Comparison of ENCODE assay signal across 8 cellular contexts in the genomic region with DNA sequence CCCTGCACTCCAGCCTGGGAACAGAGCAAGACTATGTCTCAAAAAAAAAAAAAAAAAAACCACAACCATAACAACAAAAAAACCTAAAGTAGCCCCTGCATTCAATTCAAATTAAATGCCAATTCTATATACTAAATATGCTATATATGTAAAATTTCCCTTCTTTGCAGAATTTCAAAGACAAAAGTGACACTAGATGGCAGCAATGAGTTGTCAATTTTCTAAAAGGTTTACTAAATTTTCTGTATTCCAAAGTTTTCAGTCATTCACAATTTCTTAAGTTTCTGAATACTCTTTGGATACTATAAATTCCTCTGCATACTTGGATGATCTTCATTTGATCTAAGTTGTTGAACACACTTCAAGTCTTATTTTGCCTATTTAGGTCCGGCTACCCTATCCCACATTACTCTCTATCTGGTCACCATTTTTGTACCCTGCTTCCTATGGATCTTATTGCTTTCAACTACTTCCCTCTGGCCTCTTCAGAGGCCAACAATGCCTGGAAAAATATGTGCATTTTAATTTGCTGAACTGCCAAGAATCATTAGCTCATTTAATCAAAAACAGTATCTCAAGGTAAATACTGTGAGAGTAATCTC. TPM values are rescaled to one million over a fixed set of nuclear protein-coding genes. Genes with fewer than 3 reads are reported as not detected.
A peak's percentile ranks its signal among the peaks of the same experiment; 100 is the strongest.
DNase-seq lines count a peak whose midpoint lies in the region; ATAC-seq and TF ChIP-seq lines count a peak whose summit lies in the region.

No MANE protein-coding gene starts in this region.

- no peaks in the 10 kb centered on the region for H3K4me1 Mint-ChIP-seq in Caco-2 (ENCODE audit: low read depth, unreplicated experiment)
- H3K4me1 Mint-ChIP-seq in naive B cell: peaks cover 15 to 33% (median 31%) of the 10 kb centered on the region in 3 donors

- DNase-seq in Caco-2: no peak
- DNase-seq in astrocyte of the spinal cord (ENCODE audit: low read depth, low spot score): peak; percentile 32
- peak; percentile 14 for DNase-seq in naive B cell
- no peak for DNase-seq in activated effector memory CD4-positive, alpha-beta T cell treated with anti-CD3 and anti-CD28 coated beads, Interleukin-2, amount 50 U/mL, for 16 hours

- H3K4me2 ChIP-seq in KMS-11: no peak overlapping the region

- TF ChIP-seq CTCF in Caco-2 (IDR thresholded peaks at IDR 0.05; ENCODE audit: insufficient read depth in 1 of 2, low read depth in 1 of 2, low read length in 1 of 2, severe bottlenecking in 1 of 2, unreplicated experiment in 1 of 2) (peak; percentile 21 to 44), KMS-11 (conservative IDR thresholded peaks at IDR 0.05; ENCODE audit: low read depth, low read length) (peak; percentile 43), astrocyte of the spinal cord (IDR thresholded peaks at IDR 0.05; ENCODE audit: low read depth, low read length) (peak; percentile 26)

- CTCF ChIA-PET in Caco-2 (lab: Charles Lee): no interaction called here

- H3K36me3 ChIP-seq in Caco-2 (ENCODE audit: control insufficient read depth, insufficient read depth, low read length): peaks cover 1% of the 10 kb centered on the region; the same call in 1 of the 2 replicates
- no peaks in the 10 kb centered on the region; the same call in none of the 2 replicates for H3K36me3 ChIP-seq in KMS-11 (ENCODE audit: insufficient read depth)

- H3K9ac ChIP-seq in KMS-11: no peak overlapping the region

- H3K27me3 Mint-ChIP-seq in Caco-2 (ENCODE audit: insufficient read depth, unreplicated experiment) (no peaks in the 10 kb centered on the region), naive B cell (no peaks in the 10 kb centered on the region)

- POLR2A ChIA-PET in Caco-2 (lab: Charles Lee): interaction anchor here (0.6 kb wide), 1 partner anchor 73 kb away, joined by 3 read pairs; no protein-coding TSS in a partner anchor

- no TSS peak for BruUV-seq in Caco-2 (replicated peaks; lab: Mats Ljungman, UMichigan)

- H3K27ac ChIP-seq in KMS-11: no peak overlapping the region

- no peaks in the 10 kb centered on the region for H3K27me3 ChIP-seq in Caco-2 (replicated peaks; ENCODE audit: control insufficient read depth, insufficient read depth, low read length)
- no peaks in the 10 kb centered on the region for H3K27me3 ChIP-seq in KMS-11 (ENCODE audit: insufficient read depth, low read depth)

- intact Hi-C loops in Caco-2 (cut with micrococcal nuclease; ENCODE audit: unreplicated experiment): no loop called here

- ATAC-seq in naive B cell (ENCODE audit: low read depth in 2 of 2) (no peak), HG03045 (IDR thresholded peaks at IDR 0.05; ENCODE audit: unreplicated experiment) (no peak), HG03108 (IDR thresholded peaks at IDR 0.05; ENCODE audit: unreplicated experiment) (no peak), HG02798 (IDR thresholded peaks at IDR 0.05; ENCODE audit: poor library complexity, unreplicated experiment) (no peak)

- H3K4me3 ChIP-seq in Caco-2 (ENCODE audit: low read depth, low read length): no peak overlapping the region
- no peak overlapping the region for H3K4me3 ChIP-seq in KMS-11 (IDR thresholded peaks at IDR 0.05; ENCODE audit: insufficient read depth, low read depth, low read length)
- no peak overlapping the region for H3K4me3 ChIP-seq in astrocyte of the spinal cord (ENCODE audit: low read depth, low read length)

- no peaks in the 10 kb centered on the region for H3K9me3 Mint-ChIP-seq in Caco-2 (ENCODE audit: unreplicated experiment)
- H3K9me3 Mint-ChIP-seq in naive B cell: no peaks in the 10 kb centered on the region

- peaks cover 99% of the 10 kb centered on the region for H3K79me2 ChIP-seq in KMS-11 (ENCODE audit: insufficient read depth, low read depth)

- H3K4me1 ChIP-seq in Caco-2: no peaks in the 10 kb centered on the region; the same call in 1 of the 2 replicates
- peaks cover 26% of the 10 kb centered on the region for H3K4me1 ChIP-seq in KMS-11 (ENCODE audit: low read depth, poor library complexity, severe bottlenecking)

- H2AFZ ChIP-seq in KMS-11 (ENCODE audit: low read depth): no peak overlapping the region

- H4K20me1 ChIP-seq in KMS-11 (ENCODE audit: insufficient read depth): peaks cover 86% of the 10 kb centered on the region

- no peaks in the 10 kb centered on the region for H3K9me3 ChIP-seq in Caco-2

- peaks cover 97% of the 10 kb centered on the region for H3K36me3 Mint-ChIP-seq in Caco-2 (ENCODE audit: insufficient read depth, unreplicated experiment)
- H3K36me3 Mint-ChIP-seq in naive B cell: peaks cover 0 to 7% of the 10 kb centered on the region in 2 donors

- H3K4me3 Mint-ChIP-seq in Caco-2 (ENCODE audit: unreplicated experiment) (no peak overlapping the region), naive B cell (peak overlapping the region in 1 of 8 donors; percentile 1)

- in situ Hi-C loops in astrocyte of the spinal cord (cut with HindIII; ENCODE audit: low sequenced_read_pairs): no loop called here

- H3K27ac Mint-ChIP-seq in Caco-2 (ENCODE audit: unreplicated experiment): no peak overlapping the region
- peak overlapping the region in 2 of 6 donors; percentile 57 to 62 for H3K27ac Mint-ChIP-seq in naive B cell

RNA-seq across cellular contexts. Expression of gene HNRNPC, which starts 27.9 kb away (rescaled TPM):
- total RNA-seq in Caco-2 (2022): 512 and 536 TPM in 2 replicates
- 1,000 to 10,000 TPM in 2 of 6 donors, 100 to 1,000 TPM in 4; 797 to 1,243 (median 873) TPM for polyA plus RNA-seq in naive B cell (ENCODE audit: low read depth in 6 of 6)

RNA-seq across cellular contexts. Expression of gene RPGRIP1, which starts 38.6 kb away (rescaled TPM):
- 0.12 TPM in 1 of 2 replicates, not detected in the other for total RNA-seq in Caco-2 (2022)
- polyA plus RNA-seq in naive B cell (ENCODE audit: low read depth in 6 of 6): under 1 TPM in 1 of 6 donors, not detected in 5; 0.26 TPM

Comparison
In these comparisons a context has a peak if more than half of its experiments do, and no peak if none do; other contexts are left out.
1. DNase-seq: peak in astrocyte of the spinal cord (single experiment) and naive B cell (single experiment); none in Caco-2 (0 of 2) and activated effector memory CD4-positive, alpha-beta T cell treated with anti-CD3 and anti-CD28 coated beads, Interleukin-2, amount 50 U/mL, for 16 hours (single experiment).
2. Peak in every context shown above with its lines, with median percentiles within 50 percentile points of each other: CTCF ChIP-seq.